Comparison of ENCODE assay signal across 24 cellular contexts in the genomic region with DNA sequence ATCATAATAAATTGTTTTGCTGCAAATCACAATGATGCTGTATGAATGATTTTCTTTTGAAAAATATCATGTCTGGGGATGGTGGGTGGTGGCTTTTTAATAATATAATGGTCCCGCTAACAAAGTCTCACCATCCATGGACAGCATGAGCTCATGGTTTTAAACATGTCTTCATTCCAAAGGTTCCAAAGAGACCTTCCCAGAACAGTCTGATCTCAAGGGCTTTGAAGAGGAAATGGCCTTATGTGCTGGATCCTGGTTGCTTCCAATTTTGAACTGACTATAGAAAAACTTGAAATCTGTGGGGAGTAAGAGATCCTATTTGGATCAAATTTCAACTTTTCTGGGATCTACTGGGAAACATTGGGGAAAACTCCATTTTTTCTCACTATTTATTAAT.
DNase-seq lines count a peak whose midpoint lies in the region; ATAC-seq and TF ChIP-seq lines count a peak whose summit lies in the region.
"Had no signal": no experiment of that assay in that cellular context is flagged by ENCODE, and none has a peak within 500 bp of the region (broad histone marks: within the 10 kb centered on the region; RNA-seq: fewer than 3 reads in every experiment).

No MANE protein-coding gene starts in this region.

- no peaks in the 10 kb centered on the region for H3K27me3 ChIP-seq in right atrium auricular region
- no peaks in the 10 kb centered on the region for H3K27me3 ChIP-seq in heart right ventricle
- H3K27me3 ChIP-seq: BE2C, BLaER1 had no signal

- no peak overlapping the region for H3K27ac Mint-ChIP-seq in effector memory CD8-positive, alpha-beta T cell
- H3K27ac Mint-ChIP-seq: CD14-positive monocyte; CD4-positive, alpha-beta memory T cell; CD4-positive, CD25-positive, alpha-beta regulatory T cell; CD8-positive, alpha-beta memory T cell had no signal

- 69 to 71% methylated on average over 1 of the region's 1 CpG for WGBS in heart right ventricle, 2 donors

- TF ChIP-seq CTCF in right atrium auricular region (IDR thresholded peaks at IDR 0.05) (no peak), heart right ventricle (IDR thresholded peaks at IDR 0.05) (no peak)

- no peak for DNase-seq in Right ventricle myocardium superior
- no peak for DNase-seq in right atrium auricular region (ENCODE audit: low spot score)
- no peak for DNase-seq in heart right ventricle
- DNase-seq in left cardiac atrium = no peak
- DNase-seq in left ventricle myocardium superior = no peak
- no peak for DNase-seq in effector memory CD8-positive, alpha-beta T cell
- DNase-seq in NCI-H2081 (lab: John Stamatoyannopoulos, UW) = no peak
- DNase-seq: 8988T; ACHN; BE2C; CD4-positive, alpha-beta memory T cell; CD4-positive, CD25-positive, alpha-beta regulatory T cell; CD8-positive, alpha-beta memory T cell; COR-L47; DMS 273 treated with DMSO at 0.1 percent for 48 hours; DMS153; DMS53; DMS79; DND-41; EL; GDM1 had no signal

- peaks cover 0 to 10% of the 10 kb centered on the region in 2 donors for H3K4me1 ChIP-seq in right atrium auricular region
- H3K4me1 ChIP-seq in heart right ventricle = peaks cover 0 to 31% (median 11%) of the 10 kb centered on the region in 9 donors
- H3K4me1 ChIP-seq: BE2C, BLaER1 had no signal

- peaks cover 0 to 2% of the 10 kb centered on the region in 2 donors for H3K9me3 Mint-ChIP-seq in effector memory CD8-positive, alpha-beta T cell
- H3K9me3 Mint-ChIP-seq: CD4-positive, CD25-positive, alpha-beta regulatory T cell; CD8-positive, alpha-beta memory T cell had no signal

- no peaks in the 10 kb centered on the region for H3K36me3 Mint-ChIP-seq in effector memory CD8-positive, alpha-beta T cell (ENCODE audit: insufficient read depth)
- H3K36me3 Mint-ChIP-seq: CD14-positive monocyte; CD4-positive, alpha-beta memory T cell; CD4-positive, CD25-positive, alpha-beta regulatory T cell; CD8-positive, alpha-beta memory T cell had no signal

- intact Hi-C loops in Right ventricle myocardium superior (cut with DNase I) = no loop called here
- intact Hi-C loops in heart right ventricle (cut with DNase I) = no loop called here
- intact Hi-C loops in left cardiac atrium (cut with DNase I) = no loop called here
- intact Hi-C loops in left ventricle myocardium superior (cut with micrococcal nuclease) = no loop called here

- H3K36me3 ChIP-seq in right atrium auricular region (no peaks in the 10 kb centered on the region), heart right ventricle (no peaks in the 10 kb centered on the region)
- H3K36me3 ChIP-seq: BE2C, BLaER1 had no signal

- peaks cover 0 to 6% of the 10 kb centered on the region in 2 donors for H3K27me3 Mint-ChIP-seq in effector memory CD8-positive, alpha-beta T cell

- H3K27ac ChIP-seq in right atrium auricular region = no peak overlapping the region
- H3K27ac ChIP-seq in heart right ventricle = peak overlapping the region in 3 of 10 donors; percentile 22 to 25 (median 25)
- H3K27ac ChIP-seq: BLaER1 had no signal

- ATAC-seq in Right ventricle myocardium superior (ENCODE audit: poor library complexity) (peak; percentile 38), heart right ventricle (peak in 5 of 8 donors; percentile 53 to 66 (median 64)), left cardiac atrium (no peak), left ventricle myocardium superior (peak; percentile 69)
- ATAC-seq in effector memory CD8-positive, alpha-beta T cell (replicated peaks) = no peak
- ATAC-seq: GM12878 had no signal

- H3K4me1 Mint-ChIP-seq in effector memory CD8-positive, alpha-beta T cell (ENCODE audit: low read depth in 2 of 2) = no peaks in the 10 kb centered on the region
- H3K4me1 Mint-ChIP-seq: CD14-positive monocyte; CD4-positive, alpha-beta memory T cell; CD4-positive, CD25-positive, alpha-beta regulatory T cell; CD8-positive, alpha-beta memory T cell had no signal

- no peaks in the 10 kb centered on the region for H3K9me3 ChIP-seq in right atrium auricular region
- no peaks in the 10 kb centered on the region for H3K9me3 ChIP-seq in heart right ventricle
- H3K9me3 ChIP-seq: BE2C, BLaER1 had no signal

- no peak overlapping the region for H3K4me3 ChIP-seq in right atrium auricular region
- H3K4me3 ChIP-seq in heart right ventricle = no peak overlapping the region
- H3K4me3 ChIP-seq: BLaER1, GM12878 had no signal

- no peak overlapping the region for H3K4me3 Mint-ChIP-seq in effector memory CD8-positive, alpha-beta T cell
- H3K4me3 Mint-ChIP-seq: CD14-positive monocyte; CD4-positive, alpha-beta memory T cell; CD4-positive, CD25-positive, alpha-beta regulatory T cell; CD8-positive, alpha-beta memory T cell had no signal

Comparison
In these comparisons a context has a peak if more than half of its experiments do, and no peak if none do; other contexts are left out.
1. ATAC-seq: peak in Right ventricle myocardium superior (single experiment), heart right ventricle (5 of 8) and left ventricle myocardium superior (single experiment); none in left cardiac atrium (0 of 2) and effector memory CD8-positive, alpha-beta T cell (single experiment).